ENCODE assay signal across 18 cellular contexts in the genomic region with DNA sequence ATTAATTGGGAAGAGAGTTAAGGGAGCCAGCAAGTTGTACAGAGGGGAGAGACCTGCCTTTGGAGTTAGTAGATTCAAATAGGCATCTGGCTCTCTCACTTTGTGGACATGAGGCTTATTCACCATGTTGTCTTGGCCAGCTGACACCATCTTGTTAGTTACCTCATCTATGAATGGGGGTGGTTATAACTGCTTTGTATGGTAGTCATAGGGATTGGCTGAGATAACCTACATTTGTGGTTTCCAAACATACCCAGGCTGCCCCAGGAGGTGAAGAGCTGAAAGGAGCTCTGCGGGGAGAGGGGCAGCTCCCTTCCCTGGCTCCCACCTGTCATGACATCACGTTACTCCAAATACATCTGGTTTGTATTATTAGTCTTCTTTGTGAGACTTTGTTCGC.
DNase-seq lines count a peak whose midpoint lies in the region; ATAC-seq and FAIRE-seq lines count a peak whose summit lies in the region.
"Had no signal": no experiment of that assay in that cellular context is flagged by ENCODE, and none has a peak within 500 bp of the region (broad histone marks: within the 10 kb centered on the region; RNA-seq: fewer than 3 reads in every experiment).

No MANE protein-coding gene starts in this region.

- no peak overlapping the region for H4K8ac ChIP-seq in mesendoderm (ENCODE audit: low read depth, low read length)

- no peaks in the 10 kb centered on the region for H3K36me3 ChIP-seq in Karpas-422 (ENCODE audit: insufficient read depth, low read length)
- no peaks in the 10 kb centered on the region for H3K36me3 ChIP-seq in mesendoderm (ENCODE audit: control insufficient read depth, insufficient read depth, low read length)

- peak; percentile 49 for DNase-seq in DMS 273 (lab: John Stamatoyannopoulos, UW; ENCODE audit: unreplicated experiment)
- no peak for DNase-seq in DMS 273 treated with DMSO at 0.1 percent for 48 hours (lab: John Stamatoyannopoulos, UW)
- no peak for DNase-seq in Karpas-422
- peak; percentile 54 for DNase-seq in RCC 7860 (ENCODE audit: low spot score)
- DNase-seq in mesendoderm: peak; percentile 8
- DNase-seq in effector CD8-positive, alpha-beta T cell (lab: John Stamatoyannopoulos, UW): no peak
- no peak for DNase-seq in stimulated activated effector memory CD8-positive, alpha-beta T cell treated with anti-CD3 and anti-CD28 coated beads, Interleukin-12 subunit alpha, Interleukin-12 subunit beta, amount 100 ng/mL, for 72 hours (ENCODE audit: low spot score in 2 of 2)
- DNase-seq: Caco-2, GOT3, HFFc6, KBM-7, MM.1S, NCI-H2029, NCI-H446 treated with DMSO at 0.1 percent for 48 hours had no signal

- no peak for ATAC-seq in HG02973 (IDR thresholded peaks at IDR 0.05; ENCODE audit: unreplicated experiment)
- no peak for ATAC-seq in stimulated activated effector memory CD8-positive, alpha-beta T cell treated with anti-CD3 and anti-CD28 coated beads, Interleukin-12 subunit alpha, Interleukin-12 subunit beta, amount 100 ng/mL, for 72 hours

- no peak overlapping the region for H2BK15ac ChIP-seq in mesendoderm (replicated peaks; ENCODE audit: low read depth)

- H3K9me3 ChIP-seq in Karpas-422 (ENCODE audit: low read length): 0 out of 2 replicates have a peak, but pooled peaks cover under 1% of the 10 kb centered on the region
- H3K9me3 ChIP-seq: Caco-2 had no signal

- H3K4me3 ChIP-seq in Karpas-422 (ENCODE audit: low read length): no peak overlapping the region
- no peak overlapping the region for H3K4me3 ChIP-seq in mesendoderm (ENCODE audit: low read length)

- H3K9me3 Mint-ChIP-seq in stimulated activated effector memory CD8-positive, alpha-beta T cell treated with anti-CD3 and anti-CD28 coated beads, Interleukin-12 subunit alpha, Interleukin-12 subunit beta, amount 100 ng/mL, for 72 hours: peaks cover 12% of the 10 kb centered on the region

- no peak overlapping the region for H3K4ac ChIP-seq in mesendoderm (ENCODE audit: low read depth, low read length)

- H2AK5ac ChIP-seq in mesendoderm (ENCODE audit: low read length): no peak overlapping the region

- H3K79me2 ChIP-seq in Karpas-422 (ENCODE audit: low read length) (no peaks in the 10 kb centered on the region), mesendoderm (ENCODE audit: control insufficient read depth, insufficient read depth, low read length) (no peaks in the 10 kb centered on the region)

- H3K4me3 Mint-ChIP-seq in stimulated activated effector memory CD8-positive, alpha-beta T cell treated with anti-CD3 and anti-CD28 coated beads, Interleukin-12 subunit alpha, Interleukin-12 subunit beta, amount 100 ng/mL, for 72 hours: no peak overlapping the region
- H3K4me3 Mint-ChIP-seq: CD14-positive monocyte, HFFc6 had no signal

- no peak overlapping the region for H2BK120ac ChIP-seq in mesendoderm (ENCODE audit: low read depth, low read length)

- H3K9me2 ChIP-seq in Karpas-422 (replicated peaks; ENCODE audit: insufficient read depth, low read length): no peaks in the 10 kb centered on the region

- H3K18ac ChIP-seq in mesendoderm (ENCODE audit: low read length): no peak overlapping the region

- H2BK5ac ChIP-seq in mesendoderm (ENCODE audit: low read length): no peak overlapping the region

- H4K5ac ChIP-seq in mesendoderm (ENCODE audit: low read length): no peak overlapping the region

- peak overlapping the region; percentile 44 for H2AFZ ChIP-seq in Karpas-422 (ENCODE audit: low read length)

- H3K4me1 ChIP-seq in Karpas-422 (ENCODE audit: low read length) (peaks cover 75% of the 10 kb centered on the region), mesendoderm (ENCODE audit: control insufficient read depth, low read depth, low read length) (no peaks in the 10 kb centered on the region)
- H3K4me1 ChIP-seq: Caco-2 had no signal

- H3K27ac ChIP-seq in Karpas-422 (ENCODE audit: low read length) (peak overlapping the region; percentile 93), mesendoderm (ENCODE audit: low read depth, low read length) (no peak overlapping the region)
- H3K27ac ChIP-seq: 22Rv1 had no signal

- WGBS in mesendoderm (ENCODE audit: extremely low coverage, insufficient coverage, low lambda C conversion rate): no CpG with 5 or more reads among the region's 3 CpGs

- no peak for FAIRE-seq in RCC 7860 (lab: Jason Lieb, UNC)
- FAIRE-seq: GM12892 had no signal

- H3K79me1 ChIP-seq in mesendoderm (ENCODE audit: low read length): no peaks in the 10 kb centered on the region

- H3K27me3 ChIP-seq in Karpas-422 (ENCODE audit: low read length) (no peaks in the 10 kb centered on the region), mesendoderm (ENCODE audit: insufficient read depth, low read length, poor library complexity) (no peaks in the 10 kb centered on the region)

- no peak overlapping the region for H3K56ac ChIP-seq in mesendoderm (ENCODE audit: low read length)

- H3K36me3 Mint-ChIP-seq in stimulated activated effector memory CD8-positive, alpha-beta T cell treated with anti-CD3 and anti-CD28 coated beads, Interleukin-12 subunit alpha, Interleukin-12 subunit beta, amount 100 ng/mL, for 72 hours: no peaks in the 10 kb centered on the region
- H3K36me3 Mint-ChIP-seq: CD14-positive monocyte had no signal

- no peaks in the 10 kb centered on the region for H4K20me1 ChIP-seq in Karpas-422 (ENCODE audit: insufficient read depth, low read depth, low read length)

- H3K4me2 ChIP-seq in Karpas-422 (ENCODE audit: low read depth, low read length, poor library complexity, severe bottlenecking): no peak overlapping the region
- H3K4me2 ChIP-seq in mesendoderm (ENCODE audit: low read length): no peak overlapping the region

- H3K4me1 Mint-ChIP-seq in stimulated activated effector memory CD8-positive, alpha-beta T cell treated with anti-CD3 and anti-CD28 coated beads, Interleukin-12 subunit alpha, Interleukin-12 subunit beta, amount 100 ng/mL, for 72 hours: peaks cover 1% of the 10 kb centered on the region

- H3K23ac ChIP-seq in mesendoderm (ENCODE audit: low read length): no peak overlapping the region

- H3K9ac ChIP-seq in Karpas-422 (ENCODE audit: low read length): no peak overlapping the region
- H3K9ac ChIP-seq in mesendoderm (ENCODE audit: low read length): no peak overlapping the region

- no peak overlapping the region for H3K27ac Mint-ChIP-seq in stimulated activated effector memory CD8-positive, alpha-beta T cell treated with anti-CD3 and anti-CD28 coated beads, Interleukin-12 subunit alpha, Interleukin-12 subunit beta, amount 100 ng/mL, for 72 hours
- H3K27ac Mint-ChIP-seq: CD14-positive monocyte, HFFc6 had no signal

Comparison
In these comparisons a context has a peak if more than half of its experiments do, and no peak if none do; other contexts are left out.
1. DNase-seq: peak in DMS 273 (single experiment), RCC 7860 (single experiment) and mesendoderm (single experiment); none in DMS 273 treated with DMSO at 0.1 percent for 48 hours (single experiment), Karpas-422 (single experiment), effector CD8-positive, alpha-beta T cell (single experiment) and stimulated activated effector memory CD8-positive, alpha-beta T cell treated with anti-CD3 and anti-CD28 coated beads, Interleukin-12 subunit alpha, Interleukin-12 subunit beta, amount 100 ng/mL, for 72 hours (0 of 2).